ENCODE assay signal across 12 cellular contexts in the genomic region with DNA sequence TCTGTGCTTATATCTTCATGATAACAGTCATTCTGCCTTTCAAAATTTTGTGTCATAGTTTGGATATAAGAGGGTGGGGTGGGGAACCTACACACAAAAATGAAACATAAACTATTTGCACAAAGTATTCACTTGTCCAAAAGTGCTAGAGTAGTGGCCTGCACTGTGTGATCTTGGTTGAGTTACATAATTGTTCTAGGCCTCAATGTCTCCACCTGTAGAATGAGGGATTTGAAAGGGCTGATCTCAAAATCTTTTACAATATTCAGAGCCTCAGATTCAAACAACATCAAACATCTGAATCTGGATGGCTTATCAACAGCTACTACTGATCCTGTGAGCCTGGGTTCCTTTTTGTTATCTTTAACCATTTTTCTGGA.
DNase-seq lines count a peak whose midpoint lies in the region; ATAC-seq and TF ChIP-seq lines count a peak whose summit lies in the region.
"Had no signal": no experiment of that assay in that cellular context is flagged by ENCODE, and none has a peak within 500 bp of the region (broad histone marks: within the 10 kb centered on the region; RNA-seq: fewer than 3 reads in every experiment).

No MANE protein-coding gene starts in this region.

- H3K36me3 ChIP-seq in ES-I3 (ENCODE audit: insufficient read depth, low read length) (no peaks in the 10 kb centered on the region), ascending aorta (peaks cover 4 to 5% of the 10 kb centered on the region in 2 donors), iPS-20b (ENCODE audit: insufficient read depth, low read depth, low read length) (no peaks in the 10 kb centered on the region)

- ATAC-seq in left colon = no peak
- ATAC-seq: natural killer cell had no signal

- DNase-seq in ascending aorta (ENCODE audit: low spot score in 2 of 2) = no peak
- no peak for DNase-seq in progenitor cell of endocrine pancreas (ENCODE audit: low spot score, unreplicated experiment)
- DNase-seq in islet precursor cell = no peak
- DNase-seq in activated CD4-positive, alpha-beta T cell treated with anti-CD3 and anti-CD28 coated beads, Interleukin-2, amount 50 U/mL, for 4 hours = no peak
- no peak for DNase-seq in left colon
- no peak for DNase-seq in activated naive CD4-positive, alpha-beta T cell treated with Interleukin-2 at 50 U/mL for 16 hours
- DNase-seq: activated naive CD8-positive, alpha-beta T cell treated with anti-CD3 and anti-CD28 coated beads, Interleukin-2, amount 10 ng/mL, durations not matched to agents 7 days and 5 days; natural killer cell had no signal

- no peaks in the 10 kb centered on the region for H3K9me3 ChIP-seq in ES-I3 (ENCODE audit: control insufficient read depth, insufficient read depth, low read length)
- H3K9me3 ChIP-seq in ascending aorta = no peaks in the 10 kb centered on the region
- H3K9me3 ChIP-seq in iPS-20b (ENCODE audit: insufficient read depth, low read depth, low read length) = no peaks in the 10 kb centered on the region
- H3K9me3 ChIP-seq: testis had no signal

- TF ChIP-seq CTCF in ascending aorta (IDR thresholded peaks at IDR 0.05) (no peak), progenitor cell of endocrine pancreas (IDR thresholded peaks at IDR 0.05; ENCODE audit: unreplicated experiment) (no peak)

- intact Hi-C loops in ascending aorta (cut with DNase I) (loop anchor here (2.0 to 5.0 kb wide), 2 partner anchors 14 to 42 kb away; no protein-coding TSS in a partner anchor), left colon (cut with DNase I, micrococcal nuclease) (no loop called here)

- peak overlapping the region; percentile 79 for H3K4me3 Mint-ChIP-seq in progenitor cell of endocrine pancreas (ENCODE audit: low read depth)
- H3K4me3 Mint-ChIP-seq: activated naive CD8-positive, alpha-beta T cell treated with anti-CD3 and anti-CD28 coated beads, Interleukin-2, amount 10 ng/mL, durations not matched to agents 7 days and 5 days; natural killer cell had no signal

- H3K9ac ChIP-seq in ES-I3 (ENCODE audit: low read depth, low read length) = peak overlapping the region; percentile 80; the same call in 1 of the 2 replicates
- peak overlapping the region; percentile 91; the same call in 1 of the 2 replicates for H3K9ac ChIP-seq in iPS-20b (ENCODE audit: low read depth, low read length)

- H3K27me3 Mint-ChIP-seq in progenitor cell of endocrine pancreas = no peaks in the 10 kb centered on the region

- H3K27ac ChIP-seq in ascending aorta (peak overlapping the region; percentile 55 to 74), iPS-20b (ENCODE audit: low read length) (no peak overlapping the region)
- H3K27ac ChIP-seq: testis, VCaP had no signal

- peak overlapping the region; percentile 22 to 57 for H3K4me3 ChIP-seq in ascending aorta
- peak overlapping the region; percentile 82; the same call in 1 of the 2 replicates for H3K4me3 ChIP-seq in iPS-20b (ENCODE audit: low read length)

- H3K27me3 ChIP-seq in ascending aorta (no peaks in the 10 kb centered on the region), iPS-20b (ENCODE audit: insufficient read depth, low read length) (no peaks in the 10 kb centered on the region; the same call in 1 of the 2 replicates)
- H3K27me3 ChIP-seq: testis had no signal

- peaks cover 5% of the 10 kb centered on the region; the same call in 1 of the 2 replicates for H3K4me1 ChIP-seq in ES-I3 (ENCODE audit: insufficient read depth, low read length)
- peaks cover 0 to 16% of the 10 kb centered on the region in 2 donors for H3K4me1 ChIP-seq in ascending aorta
- peaks cover 10% of the 10 kb centered on the region; the same call in 1 of the 2 replicates for H3K4me1 ChIP-seq in iPS-20b (ENCODE audit: insufficient read depth, low read length)

- peak overlapping the region; percentile 91 for H3K27ac Mint-ChIP-seq in progenitor cell of endocrine pancreas
- H3K27ac Mint-ChIP-seq: activated naive CD8-positive, alpha-beta T cell treated with anti-CD3 and anti-CD28 coated beads, Interleukin-2, amount 10 ng/mL, durations not matched to agents 7 days and 5 days; natural killer cell had no signal

- H3K4me1 Mint-ChIP-seq in progenitor cell of endocrine pancreas (ENCODE audit: low read depth) = peaks cover 33% of the 10 kb centered on the region
- H3K4me1 Mint-ChIP-seq: natural killer cell had no signal

- no peaks in the 10 kb centered on the region for H3K36me3 Mint-ChIP-seq in progenitor cell of endocrine pancreas (ENCODE audit: insufficient read depth)
- H3K36me3 Mint-ChIP-seq: activated naive CD8-positive, alpha-beta T cell treated with anti-CD3 and anti-CD28 coated beads, Interleukin-2, amount 10 ng/mL, durations not matched to agents 7 days and 5 days; natural killer cell had no signal

- peaks cover 3% of the 10 kb centered on the region for H3K9me3 Mint-ChIP-seq in progenitor cell of endocrine pancreas (ENCODE audit: low read depth)
- H3K9me3 Mint-ChIP-seq: activated naive CD8-positive, alpha-beta T cell treated with anti-CD3 and anti-CD28 coated beads, Interleukin-2, amount 10 ng/mL, durations not matched to agents 7 days and 5 days; natural killer cell had no signal
